In the genomic region with DNA sequence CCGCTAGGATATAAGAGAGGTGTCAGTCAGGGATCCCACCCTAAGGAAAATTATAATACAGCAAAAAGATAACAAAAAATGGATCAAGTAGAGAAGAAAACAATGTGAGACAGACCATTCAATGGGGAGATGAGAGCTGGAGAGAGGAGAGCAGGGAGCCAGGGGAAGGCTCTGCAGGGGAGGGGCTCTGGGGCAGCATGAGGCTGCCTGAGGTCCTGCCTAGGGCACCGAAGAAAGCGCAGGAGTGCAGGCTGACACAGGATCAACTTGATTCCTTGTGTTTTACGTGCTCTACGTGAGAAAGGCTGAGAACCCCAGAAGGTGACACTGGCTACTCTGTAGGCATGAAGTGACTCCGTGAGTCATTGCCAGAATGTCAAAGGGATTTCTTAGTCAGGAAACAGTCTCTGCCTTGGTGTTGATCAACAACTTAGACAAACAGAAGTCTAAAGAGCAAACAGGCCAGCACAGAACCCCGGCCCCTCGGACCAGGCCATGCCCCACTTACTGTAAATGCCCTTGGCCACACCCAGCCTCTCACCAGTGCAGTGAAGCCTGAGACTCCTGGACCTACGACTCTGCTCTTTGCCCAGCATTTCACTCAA, we compare ENCODE assay signal across 15 cellular contexts.
DNase-seq lines count a peak whose midpoint lies in the region; ATAC-seq and TF ChIP-seq lines count a peak whose summit lies in the region.
"Had no signal": no experiment of that assay in that cellular context is flagged by ENCODE, and none has a peak within 500 bp of the region (broad histone marks: within the 10 kb centered on the region; RNA-seq: fewer than 3 reads in every experiment).

No MANE protein-coding gene starts in this region.

- no peaks in the 10 kb centered on the region for H4K20me1 ChIP-seq in smooth muscle cell (ENCODE audit: low read depth)

- H2AFZ ChIP-seq in smooth muscle cell (ENCODE audit: low read depth) = peak overlapping the region; percentile 38

- peak overlapping the region; percentile 21 for H3K9ac ChIP-seq in smooth muscle cell (ENCODE audit: low read depth)

- H3F3A ChIP-seq in smooth muscle cell (ENCODE audit: low read depth) = peaks cover 12% of the 10 kb centered on the region

- peak overlapping the region; percentile 63 to 92 for H3K27ac ChIP-seq in esophagus (ENCODE audit: low read depth in 2 of 2, low read length in 1 of 2)
- H3K27ac ChIP-seq in smooth muscle cell (ENCODE audit: low read depth) = peak overlapping the region; percentile 75
- no peak overlapping the region for H3K27ac ChIP-seq in body of pancreas
- H3K27ac ChIP-seq: cardiac muscle cell, sigmoid colon had no signal

- no peak for TF ChIP-seq POLR2A in body of pancreas (IDR thresholded peaks at IDR 0.05)

- intact Hi-C loops in body of pancreas (cut with DNase I) = no loop called here

- no peaks in the 10 kb centered on the region for H3K9me3 ChIP-seq in esophagus (ENCODE audit: control insufficient read depth in 2 of 2, insufficient read depth in 1 of 2, low read depth in 1 of 2, low read length in 1 of 2)
- no peaks in the 10 kb centered on the region for H3K9me3 ChIP-seq in smooth muscle cell (replicated peaks; ENCODE audit: low read depth)
- no peaks in the 10 kb centered on the region for H3K9me3 ChIP-seq in body of pancreas
- H3K9me3 ChIP-seq: sigmoid colon had no signal

- H3K36me3 ChIP-seq in esophagus (ENCODE audit: control insufficient read depth in 2 of 2, insufficient read depth in 2 of 2, low read length in 1 of 2) = no peaks in the 10 kb centered on the region
- no peaks in the 10 kb centered on the region for H3K36me3 ChIP-seq in smooth muscle cell (ENCODE audit: low read depth)
- no peaks in the 10 kb centered on the region for H3K36me3 ChIP-seq in body of pancreas (replicated peaks in 1 of 2; ENCODE audit: insufficient read depth in 1 of 2, low read depth in 2 of 2)
- H3K36me3 ChIP-seq: cardiac muscle cell, sigmoid colon had no signal

- WGBS in esophagus, 2 donors = 67 to 80% methylated on average over 9 of the region's 9 CpGs
- WGBS in smooth muscle cell (ENCODE audit: low lambda C conversion rate) = 28% methylated on average over 9 of the region's 9 CpGs
- WGBS in body of pancreas, 2 donors = 76 to 86% methylated on average over 8 to 9 of the region's 9 CpGs

- DNase-seq in NCI-H187 treated with DMSO at 0.1 percent for 48 hours (lab: John Stamatoyannopoulos, UW) = peak; percentile 10
- DNase-seq in NCI-H187 (lab: John Stamatoyannopoulos, UW) = no peak
- peak; percentile 30 for DNase-seq in NCI-H510A (lab: John Stamatoyannopoulos, UW)
- DNase-seq in smooth muscle cell (lab: John Stamatoyannopoulos, UW; ENCODE audit: unreplicated experiment) = no peak
- DNase-seq in NCI-H2029 treated with DMSO at 0.1 percent for 48 hours (lab: John Stamatoyannopoulos, UW) = no peak
- DNase-seq in A172 (ENCODE audit: low spot score) = no peak
- DNase-seq in body of pancreas = no peak
- DNase-seq: 8988T, Kasumi-1, left colon, NCI-H2081, sigmoid colon had no signal

- peak overlapping the region; percentile 56 for H3K4me2 ChIP-seq in smooth muscle cell

- H3K4me1 ChIP-seq in esophagus (ENCODE audit: control insufficient read depth in 2 of 2, insufficient read depth in 2 of 2, low read length in 1 of 2) = peaks cover 0 to 9% of the 10 kb centered on the region in 2 donors
- H3K4me1 ChIP-seq in smooth muscle cell (ENCODE audit: low read depth) = peaks cover 19% of the 10 kb centered on the region
- peaks cover 10% of the 10 kb centered on the region for H3K4me1 ChIP-seq in body of pancreas

- H3K4me3 ChIP-seq in esophagus (ENCODE audit: low read depth in 1 of 2, low read length in 2 of 2) (no peak overlapping the region), smooth muscle cell (no peak overlapping the region), body of pancreas (no peak overlapping the region)
- H3K4me3 ChIP-seq: cardiac muscle cell, sigmoid colon had no signal

- ATAC-seq in body of pancreas = no peak
- ATAC-seq: left colon, SK-N-SH treated with all-trans-retinoic acid at 6 μM for 48 hours had no signal

- TF ChIP-seq CTCF in smooth muscle cell (IDR thresholded peaks at IDR 0.05; ENCODE audit: borderline replicate concordance, insufficient read depth, poor library complexity, severe bottlenecking) = no peak
- no peak for TF ChIP-seq CTCF in body of pancreas (IDR thresholded peaks at IDR 0.05)

- H3K27me3 ChIP-seq in esophagus (ENCODE audit: control insufficient read depth in 1 of 2, insufficient read depth in 2 of 2, low read length in 2 of 2) = no peaks in the 10 kb centered on the region
- no peaks in the 10 kb centered on the region for H3K27me3 ChIP-seq in smooth muscle cell (ENCODE audit: low read depth)
- no peaks in the 10 kb centered on the region for H3K27me3 ChIP-seq in body of pancreas
- H3K27me3 ChIP-seq: cardiac muscle cell, sigmoid colon had no signal

- H3K79me2 ChIP-seq in smooth muscle cell (ENCODE audit: low read depth) = no peaks in the 10 kb centered on the region

Comparison
In these comparisons a context has a peak if more than half of its experiments do, and no peak if none do; other contexts are left out.
1. DNase-seq: peak in NCI-H187 treated with DMSO at 0.1 percent for 48 hours (single experiment) and NCI-H510A (single experiment); none in NCI-H187 (0 of 2), smooth muscle cell (single experiment), NCI-H2029 treated with DMSO at 0.1 percent for 48 hours (single experiment), A172 (single experiment) and body of pancreas (0 of 4).
2. H3K27ac ChIP-seq: peak in esophagus (2 of 2) and smooth muscle cell (single experiment); none in body of pancreas (0 of 4).